ENCODE assay signal across 13 cellular contexts in the genomic region with DNA sequence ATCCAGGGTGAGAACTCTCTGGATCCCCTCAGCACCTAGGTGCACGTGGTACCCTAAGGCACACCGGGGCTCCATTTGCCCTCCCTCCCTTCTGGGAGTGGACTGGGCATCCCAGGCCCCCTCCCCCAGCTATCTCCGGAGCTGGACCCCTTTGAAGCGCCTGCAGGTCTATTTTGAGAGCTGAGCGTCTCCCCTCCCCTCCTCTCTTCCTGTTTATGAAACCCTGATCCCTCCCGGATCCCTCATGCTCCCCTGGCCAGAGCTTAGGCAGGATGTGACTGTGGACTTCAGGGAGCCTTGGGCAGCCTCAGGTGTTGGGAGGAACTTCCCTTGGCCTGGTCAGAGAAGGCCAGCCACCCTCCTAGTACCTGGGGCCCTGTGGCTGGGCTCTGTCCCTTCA. TPM values are rescaled to one million over a fixed set of nuclear protein-coding genes. Genes with fewer than 3 reads are reported as not detected.
A peak's percentile ranks its signal among the peaks of the same experiment; 100 is the strongest.
DNase-seq lines count a peak whose midpoint lies in the region; ATAC-seq and TF ChIP-seq lines count a peak whose summit lies in the region.
"Had no signal": no experiment of that assay in that cellular context is flagged by ENCODE, and none has a peak within 500 bp of the region (broad histone marks: within the 10 kb centered on the region; RNA-seq: fewer than 3 reads in every experiment).

No MANE protein-coding gene starts in this region.

- no peak overlapping the region for H2AFZ ChIP-seq in mesenchymal stem cell (ENCODE audit: low read depth, low read length)

- H3K4me1 ChIP-seq in mesenchymal stem cell (ENCODE audit: control insufficient read depth, insufficient read depth, low read depth, low read length): peaks cover 17% of the 10 kb centered on the region
- no peaks in the 10 kb centered on the region for H3K4me1 ChIP-seq in psoas muscle
- H3K4me1 ChIP-seq: uterus had no signal

- H3K79me1 ChIP-seq in mesenchymal stem cell (replicated peaks; ENCODE audit: low read length, poor library complexity, severe bottlenecking): peaks cover 16% of the 10 kb centered on the region

- ATAC-seq in activated T-helper 17 cell treated with anti-CD3 and anti-CD28 coated beads, Interleukin-2, amount 50 U/mL, for 72 hours (replicated peaks): no peak
- ATAC-seq in HG02588 (IDR thresholded peaks at IDR 0.05; ENCODE audit: unreplicated experiment) (no peak), psoas muscle (no peak), HG03457 (IDR thresholded peaks at IDR 0.05; ENCODE audit: unreplicated experiment) (no peak)

- no peak overlapping the region for H4K8ac ChIP-seq in mesenchymal stem cell (ENCODE audit: low read length)

- H3K14ac ChIP-seq in mesenchymal stem cell (ENCODE audit: low read length in 2 of 2): no peak overlapping the region

- H3K27me3 ChIP-seq in HL-60 (ENCODE audit: insufficient read depth, poor library complexity, severe bottlenecking): no peaks in the 10 kb centered on the region
- no peaks in the 10 kb centered on the region for H3K27me3 ChIP-seq in mesenchymal stem cell (ENCODE audit: control insufficient read depth in 1 of 2, insufficient read depth in 1 of 2, low read length in 2 of 2)
- no peaks in the 10 kb centered on the region for H3K27me3 ChIP-seq in psoas muscle (ENCODE audit: insufficient read depth in 3 of 3, low read length in 2 of 3)
- H3K27me3 ChIP-seq: ovary, uterus had no signal

- no peak overlapping the region for H4K91ac ChIP-seq in mesenchymal stem cell (ENCODE audit: low read length)

- no peaks in the 10 kb centered on the region for H3K9me3 Mint-ChIP-seq in activated T-helper 17 cell treated with anti-CD3 and anti-CD28 coated beads, Interleukin-2, amount 50 U/mL, for 72 hours

- no peak overlapping the region for H3K9ac ChIP-seq in mesenchymal stem cell (ENCODE audit: low read length)

- H3K4me1 Mint-ChIP-seq in activated T-helper 17 cell treated with anti-CD3 and anti-CD28 coated beads, Interleukin-2, amount 50 U/mL, for 72 hours: peaks cover 58% of the 10 kb centered on the region

- H2BK15ac ChIP-seq in mesenchymal stem cell (ENCODE audit: low read depth, poor library complexity, severe bottlenecking): no peak overlapping the region

- no peak overlapping the region for H2BK120ac ChIP-seq in mesenchymal stem cell (ENCODE audit: low read depth, low read length)

- peak overlapping the region; percentile 80 for H3K4me3 Mint-ChIP-seq in activated T-helper 17 cell treated with anti-CD3 and anti-CD28 coated beads, Interleukin-2, amount 50 U/mL, for 72 hours

- H3K36me3 ChIP-seq in mesenchymal stem cell (ENCODE audit: control insufficient read depth in 1 of 2, insufficient read depth in 2 of 2, low read depth in 1 of 2, low read length in 2 of 2) (peaks cover 0 to 26% of the 10 kb centered on the region in 2 experiments), psoas muscle (ENCODE audit: insufficient read depth in 1 of 2, low read depth in 1 of 2) (no peaks in the 10 kb centered on the region)
- H3K36me3 ChIP-seq: ovary, uterus had no signal

- H3K27me3 Mint-ChIP-seq in activated T-helper 17 cell treated with anti-CD3 and anti-CD28 coated beads, Interleukin-2, amount 50 U/mL, for 72 hours: no peaks in the 10 kb centered on the region

- WGBS in mesenchymal stem cell: 29% methylated on average over 6 of the region's 6 CpGs
- 52 to 80% (median 53%) methylated on average over 5 to 6 of the region's 6 CpGs for WGBS in psoas muscle, 3 donors

- no peak overlapping the region for H3K4me2 ChIP-seq in mesenchymal stem cell (ENCODE audit: low read length, poor library complexity, severe bottlenecking)

- H2AK5ac ChIP-seq in mesenchymal stem cell (ENCODE audit: low read length, severe bottlenecking): no peak overlapping the region

- peak; percentile 11 for DNase-seq in 8988T
- DNase-seq in HL-60 (ENCODE audit: low read depth in 1 of 2, low spot score in 1 of 2): no peak
- DNase-seq in mesenchymal stem cell: peak; percentile 15
- no peak for DNase-seq in psoas muscle
- DNase-seq in occipital lobe (lab: John Stamatoyannopoulos, UW): no peak
- DNase-seq: activated CD4-positive, CD25-positive, alpha-beta regulatory T cell; amygdala; NCI-H187; ovary; uterus had no signal

- peak overlapping the region; percentile 93 for H3K27ac Mint-ChIP-seq in activated T-helper 17 cell treated with anti-CD3 and anti-CD28 coated beads, Interleukin-2, amount 50 U/mL, for 72 hours

- H3K9me3 ChIP-seq in mesenchymal stem cell (ENCODE audit: control insufficient read depth, low read length): no peaks in the 10 kb centered on the region
- H3K9me3 ChIP-seq in psoas muscle: no peaks in the 10 kb centered on the region
- H3K9me3 ChIP-seq: ovary, uterus had no signal

- peak overlapping the region in 1 of 2 experiments; percentile 34 for H3K4ac ChIP-seq in mesenchymal stem cell (ENCODE audit: low read depth in 1 of 2, low read length in 2 of 2)

- H3K4me3 ChIP-seq in HL-60 (replicated peaks; ENCODE audit: insufficient read depth, low read length): no peak overlapping the region
- no peak overlapping the region for H3K4me3 ChIP-seq in mesenchymal stem cell (ENCODE audit: insufficient read depth in 1 of 2, low read depth in 1 of 2, low read length in 2 of 2)
- no peak overlapping the region for H3K4me3 ChIP-seq in psoas muscle
- H3K4me3 ChIP-seq: ovary, uterus had no signal

- no peak overlapping the region for H3K18ac ChIP-seq in mesenchymal stem cell (ENCODE audit: low read depth in 1 of 2, low read length in 2 of 2)

- H3K27ac ChIP-seq in HL-60 (replicated peaks): peak overlapping the region; percentile 95
- H3K27ac ChIP-seq in mesenchymal stem cell (ENCODE audit: low read length, poor library complexity, severe bottlenecking): no peak overlapping the region
- no peak overlapping the region for H3K27ac ChIP-seq in psoas muscle
- H3K27ac ChIP-seq: ovary, uterus had no signal

- no peak overlapping the region for H3K23ac ChIP-seq in mesenchymal stem cell (ENCODE audit: low read length in 2 of 2)

- intact Hi-C loops in psoas muscle (cut with DNase I): no loop called here

- no peak overlapping the region for H2BK5ac ChIP-seq in mesenchymal stem cell (ENCODE audit: low read depth, low read length, poor library complexity, severe bottlenecking)

- no peak overlapping the region for H2BK12ac ChIP-seq in mesenchymal stem cell (ENCODE audit: low read length in 2 of 2)

- TF ChIP-seq CTCF in HL-60 (IDR thresholded peaks at IDR 0.05; ENCODE audit: insufficient read depth, low read length) (no peak), psoas muscle (IDR thresholded peaks at IDR 0.05) (no peak)

- H3K36me3 Mint-ChIP-seq in activated T-helper 17 cell treated with anti-CD3 and anti-CD28 coated beads, Interleukin-2, amount 50 U/mL, for 72 hours (ENCODE audit: low read depth): peaks cover 6% of the 10 kb centered on the region

RNA-seq across cellular contexts. Expression of a gene that starts 10.2 kb away (rescaled TPM):
- 100 to 1,000 TPM; 154 to 211 TPM for total RNA-seq in activated T-helper 17 cell treated with anti-CD3 and anti-CD28 coated beads, Interleukin-2, amount 50 U/mL, for 72 hours
- 5.6 TPM for polyA plus RNA-seq in mesenchymal stem cell (2013, experiment 1 of 2)
- 6.8 TPM for polyA plus RNA-seq in mesenchymal stem cell (2013, experiment 2 of 2)
- total RNA-seq in psoas muscle (1 to 10 TPM; 2.5 to 3.0 (median 2.7) TPM), occipital lobe (4.2 TPM)
- 1 to 10 TPM in 2 of 3 donors, under 1 TPM in 1; 0.88 to 1.8 (median 1.3) TPM for polyA plus RNA-seq in psoas muscle

Comparison
In these comparisons a context has a peak if more than half of its experiments do, and no peak if none do; other contexts are left out.
1. DNase-seq: peak in 8988T (single experiment) and mesenchymal stem cell (single experiment); none in HL-60 (0 of 2), psoas muscle (0 of 2) and occipital lobe (single experiment).
2. RNA of a gene that starts 10.2 kb away (total RNA-seq): 154 to 211 TPM in activated T-helper 17 cell treated with anti-CD3 and anti-CD28 coated beads, Interleukin-2, amount 50 U/mL, for 72 hours; 4.2 TPM in occipital lobe (single experiment) and 2.5 to 3.0 TPM in psoas muscle; every median in the first group is over 10 times any median in the second.